8 cellular contexts compared by ENCODE assay signal in the genomic region with DNA sequence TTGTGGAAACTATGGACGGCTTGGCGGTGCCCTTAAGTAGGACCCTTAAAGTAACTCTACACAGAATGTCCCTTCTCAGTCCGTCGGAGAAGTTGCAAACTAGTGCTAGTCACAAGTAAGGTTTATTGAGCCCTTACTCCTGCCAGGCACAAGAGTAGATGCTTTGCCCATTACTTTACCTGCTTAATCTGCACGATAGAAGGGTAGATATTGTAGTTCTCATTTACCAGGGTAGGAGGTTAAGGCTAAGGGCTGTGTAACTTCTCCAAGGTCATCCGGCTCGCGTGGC. TPM values are rescaled to one million over a fixed set of nuclear protein-coding genes. Genes with fewer than 3 reads are reported as not detected.
DNase-seq lines count a peak whose midpoint lies in the region; ATAC-seq, FAIRE-seq and TF ChIP-seq lines count a peak whose summit lies in the region.

No MANE protein-coding gene starts in this region.

- H3K36me3 Mint-ChIP-seq in CD4-positive, CD25-positive, alpha-beta regulatory T cell: no peaks in the 10 kb centered on the region

- H3K9me3 ChIP-seq in CD4-positive, CD25-positive, alpha-beta regulatory T cell (ENCODE audit: control insufficient read depth in 2 of 2, low read length in 2 of 2): no peaks in the 10 kb centered on the region
- H3K9me3 ChIP-seq in mucosa of rectum (ENCODE audit: control insufficient read depth in 2 of 2, low read length in 2 of 2): no peaks in the 10 kb centered on the region

- peaks cover 14% of the 10 kb centered on the region for H3K4me1 ChIP-seq in CD4-positive, CD25-positive, alpha-beta regulatory T cell (ENCODE audit: control insufficient read depth, insufficient read depth, low read length, poor library complexity, severe bottlenecking)
- H3K4me1 ChIP-seq in mucosa of rectum (ENCODE audit: control insufficient read depth in 2 of 2, insufficient read depth in 2 of 2, low read length in 2 of 2): peaks cover 5 to 12% of the 10 kb centered on the region in 2 donors

- peaks cover 57% of the 10 kb centered on the region for H3K27me3 Mint-ChIP-seq in CD4-positive, CD25-positive, alpha-beta regulatory T cell

- TF ChIP-seq CTCF in bronchial epithelial cell (IDR thresholded peaks at IDR 0.05; ENCODE audit: insufficient read depth, low read length, severe bottlenecking): no peak

- FAIRE-seq in bronchial epithelial cell (lab: Jason Lieb, UNC): no peak

- peak overlapping the region; percentile 61 to 83 (median 74) for H3K4me3 Mint-ChIP-seq in CD4-positive, CD25-positive, alpha-beta regulatory T cell

- peaks cover 32% of the 10 kb centered on the region for H3K27me3 ChIP-seq in CD4-positive, CD25-positive, alpha-beta regulatory T cell (ENCODE audit: control insufficient read depth, insufficient read depth, low read length)
- H3K27me3 ChIP-seq in bronchial epithelial cell (ENCODE audit: control insufficient read depth, insufficient read depth, low read length) (peaks cover 27% of the 10 kb centered on the region), mucosa of rectum (ENCODE audit: control insufficient read depth in 2 of 2, insufficient read depth in 2 of 2, low read length in 2 of 2) (peaks cover 6 to 21% of the 10 kb centered on the region in 2 donors)

- peak overlapping the region; percentile 26 to 71 for H3K9ac ChIP-seq in mucosa of rectum (ENCODE audit: low read depth in 1 of 2, low read length in 2 of 2)

- no peak overlapping the region for H3K27ac Mint-ChIP-seq in CD4-positive, CD25-positive, alpha-beta regulatory T cell

- H3K4me3 ChIP-seq in CD4-positive, CD25-positive, alpha-beta regulatory T cell (ENCODE audit: low read depth, low read length): peak overlapping the region; percentile 72
- peak overlapping the region; percentile 49 for H3K4me3 ChIP-seq in bronchial epithelial cell (ENCODE audit: low read depth, low read length)
- H3K4me3 ChIP-seq in mucosa of rectum (ENCODE audit: low read length in 2 of 2): peak overlapping the region; percentile 77 to 80

- no peak for DNase-seq in CD4-positive, CD25-positive, alpha-beta regulatory T cell
- no peak for DNase-seq in bronchial epithelial cell (ENCODE audit: low read depth)
- DNase-seq in NK-92 treated with Interleukin-12 subunit alpha and Interleukin-12 subunit beta, amount 100 ng/mL, for 24 hours (lab: John Stamatoyannopoulos, UW): no peak

- H3K36me3 ChIP-seq in CD4-positive, CD25-positive, alpha-beta regulatory T cell (ENCODE audit: control insufficient read depth, insufficient read depth, low read length): no peaks in the 10 kb centered on the region
- H3K36me3 ChIP-seq in bronchial epithelial cell (ENCODE audit: control insufficient read depth, insufficient read depth, low read length) (no peaks in the 10 kb centered on the region), mucosa of rectum (ENCODE audit: control insufficient read depth in 2 of 2, insufficient read depth in 2 of 2, low read length in 2 of 2) (no peaks in the 10 kb centered on the region)

- H3K9me3 Mint-ChIP-seq in CD4-positive, CD25-positive, alpha-beta regulatory T cell: peaks cover 0 to 3% (median 0%) of the 10 kb centered on the region in 7 donors

- peaks cover 0 to 18% (median 9%) of the 10 kb centered on the region in 4 donors for H3K4me1 Mint-ChIP-seq in CD4-positive, CD25-positive, alpha-beta regulatory T cell

- no peak for ATAC-seq in CD4-positive, CD25-positive, alpha-beta regulatory T cell (ENCODE audit: low read depth in 2 of 2)
- ATAC-seq in HG03378 (IDR thresholded peaks at IDR 0.05; ENCODE audit: unreplicated experiment): peak; percentile 5
- ATAC-seq in GM18498 (IDR thresholded peaks at IDR 0.05; ENCODE audit: unreplicated experiment): no peak
- no peak for ATAC-seq in HG02938 (IDR thresholded peaks at IDR 0.05; ENCODE audit: unreplicated experiment)
- ATAC-seq in GM19023 (IDR thresholded peaks at IDR 0.05; ENCODE audit: unreplicated experiment): no peak

- no peak overlapping the region for H3K27ac ChIP-seq in CD4-positive, CD25-positive, alpha-beta regulatory T cell (ENCODE audit: insufficient read depth, low read length, poor library complexity, severe bottlenecking)
- no peak overlapping the region for H3K27ac ChIP-seq in mucosa of rectum (ENCODE audit: low read depth in 2 of 2, low read length in 2 of 2)

RNA-seq across cellular contexts. Expression of gene ARMH4, which starts 0.5 kb away (rescaled TPM):
- total RNA-seq in CD4-positive, CD25-positive, alpha-beta regulatory T cell: 0.27 TPM
- polyA plus RNA-seq in CD4-positive, CD25-positive, alpha-beta regulatory T cell: 1 to 10 TPM in 1 of 4 donors, under 1 TPM in 2, not detected in 1; 0.66 to 1.0 (median 0.91) TPM
- under 0.01 and 0.51 TPM in 2 replicates for total RNA-seq in bronchial epithelial cell

RNA-seq across cellular contexts. Expression of gene ACTR10, which starts 47.4 kb away (rescaled TPM):
- total RNA-seq in CD4-positive, CD25-positive, alpha-beta regulatory T cell: 43.4 TPM
- 10 to 100 TPM; 76.3 to 98.3 (median 87.2) TPM for polyA plus RNA-seq in CD4-positive, CD25-positive, alpha-beta regulatory T cell
- total RNA-seq in bronchial epithelial cell: 31.6 and 36.9 TPM in 2 replicates
